13 cellular contexts compared by ENCODE assay signal in genomic region chr15:66936864-66937245, GRCh38.
DNase-seq lines count a peak whose midpoint lies in the region; ATAC-seq and TF ChIP-seq lines count a peak whose summit lies in the region.
"Had no signal": no experiment of that assay in that cellular context is flagged by ENCODE, and none has a peak within 500 bp of the region (broad histone marks: within the 10 kb centered on the region; RNA-seq: fewer than 3 reads in every experiment).

No MANE protein-coding gene starts in this region.

- CTCF ChIA-PET in Panc1 (lab: Charles Lee), result no interaction called here
- CTCF ChIA-PET in activated CD4-positive, alpha-beta T cell treated with anti-CD3 and anti-CD28 coated beads, Interleukin-2, amount 10 ng/mL, durations not matched to agents 7 days and 5 days (lab: Charles Lee), result no interaction called here

- no peak overlapping the region for H3K27ac Mint-ChIP-seq in activated CD4-positive, alpha-beta T cell treated with anti-CD3 and anti-CD28 coated beads, Interleukin-2, amount 10 ng/mL, durations not matched to agents 7 days and 5 days

- WGBS in esophagus squamous epithelium, 2 donors, result 44 to 57% methylated on average over 7 of the region's 7 CpGs

- peak overlapping the region; percentile 100 for H3K27ac ChIP-seq in Panc1 (ENCODE audit: low read length)
- H3K27ac ChIP-seq in esophagus squamous epithelium, result peak overlapping the region in 3 of 4 donors; percentile 34 to 85 (median 68)
- no peak overlapping the region for H3K27ac ChIP-seq in mucosa of rectum (ENCODE audit: low read depth in 2 of 2, low read length in 2 of 2)
- H3K27ac ChIP-seq in thoracic aorta, result no peak overlapping the region
- H3K27ac ChIP-seq in effector memory CD4-positive, alpha-beta T cell (ENCODE audit: insufficient read depth, low read length, poor library complexity, severe bottlenecking), result no peak overlapping the region

- H3K4me3 Mint-ChIP-seq in activated CD4-positive, alpha-beta T cell treated with anti-CD3 and anti-CD28 coated beads, Interleukin-2, amount 10 ng/mL, durations not matched to agents 7 days and 5 days, result no peak overlapping the region
- H3K4me3 Mint-ChIP-seq: activated T-cell treated with anti-CD3 and anti-CD28 coated beads, Interleukin-2, amount 50 U/mL, for 4 hours had no signal

- H3K27me3 Mint-ChIP-seq in activated CD4-positive, alpha-beta T cell treated with anti-CD3 and anti-CD28 coated beads, Interleukin-2, amount 10 ng/mL, durations not matched to agents 7 days and 5 days, result no peaks in the 10 kb centered on the region

- no peak for TF ChIP-seq POLR2A in esophagus squamous epithelium (IDR thresholded peaks at IDR 0.05)

- H3K36me3 Mint-ChIP-seq in activated CD4-positive, alpha-beta T cell treated with anti-CD3 and anti-CD28 coated beads, Interleukin-2, amount 10 ng/mL, durations not matched to agents 7 days and 5 days (ENCODE audit: low read depth), result peaks cover 4% of the 10 kb centered on the region

- in situ Hi-C loops in Panc1 (cut with HindIII; ENCODE audit: low pct_unique_long_range_greater_than_20kb, low sequenced_read_pairs), result no loop called here

- BruUV-seq in Panc1 (replicated peaks; lab: Mats Ljungman, UMichigan), result no TSS peak

- intact Hi-C loops in Panc1 (cut with micrococcal nuclease; ENCODE audit: unreplicated experiment), result no loop called here
- intact Hi-C loops in esophagus squamous epithelium (cut with DNase I), result no loop called here

- H3K4me1 Mint-ChIP-seq in activated CD4-positive, alpha-beta T cell treated with anti-CD3 and anti-CD28 coated beads, Interleukin-2, amount 10 ng/mL, durations not matched to agents 7 days and 5 days, result peaks cover 14% of the 10 kb centered on the region

- H3K9ac ChIP-seq in mucosa of rectum (ENCODE audit: low read depth in 1 of 2, low read length in 2 of 2), result no peak overlapping the region

- POLR2A ChIA-PET in Panc1 (lab: Charles Lee), result no interaction called here
- POLR2A ChIA-PET in activated CD4-positive, alpha-beta T cell treated with anti-CD3 and anti-CD28 coated beads, Interleukin-2, amount 10 ng/mL, durations not matched to agents 7 days and 5 days (lab: Charles Lee), result no interaction called here

- H3K9me3 ChIP-seq in Panc1 (ENCODE audit: control insufficient read depth, insufficient read depth, low read depth, low read length) (peaks cover 44% of the 10 kb centered on the region; the same call in 1 of the 2 replicates), esophagus squamous epithelium (peaks cover 0 to 9% (median 3%) of the 10 kb centered on the region in 3 donors), mucosa of rectum (ENCODE audit: control insufficient read depth in 2 of 2, low read length in 2 of 2) (peaks cover 2 to 3% of the 10 kb centered on the region in 2 donors), thoracic aorta (no peaks in the 10 kb centered on the region)
- no peaks in the 10 kb centered on the region for H3K9me3 ChIP-seq in effector memory CD4-positive, alpha-beta T cell (ENCODE audit: control insufficient read depth, low read length)

- DNase-seq in Panc1 (ENCODE audit: low read depth, low spot score) (no peak), esophagus squamous epithelium (lab: John Stamatoyannopoulos, UW) (no peak), thoracic aorta (ENCODE audit: low spot score) (no peak)
- DNase-seq in activated CD4-positive, alpha-beta T cell treated with anti-CD3 and anti-CD28 coated beads, Interleukin-2, amount 10 ng/mL, durations not matched to agents 7 days and 5 days, result no peak
- DNase-seq in effector memory CD4-positive, alpha-beta T cell, result no peak
- no peak for DNase-seq in central memory CD4-positive, alpha-beta T cell
- DNase-seq: activated T-cell treated with anti-CD3 and anti-CD28 coated beads, Interleukin-2, amount 50 U/mL, for 4 hours; midbrain; NCI-H1092; NCI-H2227 treated with DMSO at 0.1 percent for 48 hours; substantia nigra had no signal

- H3K36me3 ChIP-seq in Panc1 (ENCODE audit: control insufficient read depth, insufficient read depth, low read length) (no peaks in the 10 kb centered on the region), esophagus squamous epithelium (no peaks in the 10 kb centered on the region), mucosa of rectum (ENCODE audit: control insufficient read depth in 2 of 2, insufficient read depth in 2 of 2, low read length in 2 of 2) (no peaks in the 10 kb centered on the region), thoracic aorta (no peaks in the 10 kb centered on the region)
- no peaks in the 10 kb centered on the region for H3K36me3 ChIP-seq in effector memory CD4-positive, alpha-beta T cell (ENCODE audit: control insufficient read depth, insufficient read depth, low read length)

- peaks cover 16% of the 10 kb centered on the region for H3K9me3 Mint-ChIP-seq in activated CD4-positive, alpha-beta T cell treated with anti-CD3 and anti-CD28 coated beads, Interleukin-2, amount 10 ng/mL, durations not matched to agents 7 days and 5 days
- H3K9me3 Mint-ChIP-seq: activated T-cell treated with anti-CD3 and anti-CD28 coated beads, Interleukin-2, amount 50 U/mL, for 4 hours had no signal

- ATAC-seq in Panc1 (no peak), thoracic aorta (ENCODE audit: insufficient number of reproducible peaks, low FRiP score, low read depth) (no peak), HG03139 (IDR thresholded peaks at IDR 0.05; ENCODE audit: unreplicated experiment) (no peak)
- ATAC-seq: activated T-cell treated with anti-CD3 and anti-CD28 coated beads, Interleukin-2, amount 50 U/mL, for 4 hours had no signal

- H3K27me3 ChIP-seq in Panc1 (ENCODE audit: control insufficient read depth, insufficient read depth, low read length) (no peaks in the 10 kb centered on the region), esophagus squamous epithelium (no peaks in the 10 kb centered on the region), mucosa of rectum (ENCODE audit: control insufficient read depth in 2 of 2, insufficient read depth in 2 of 2, low read length in 2 of 2) (no peaks in the 10 kb centered on the region), thoracic aorta (replicated peaks; ENCODE audit: insufficient read depth) (no peaks in the 10 kb centered on the region)
- no peaks in the 10 kb centered on the region for H3K27me3 ChIP-seq in effector memory CD4-positive, alpha-beta T cell (replicated peaks; ENCODE audit: control insufficient read depth, insufficient read depth, low read length, poor library complexity, severe bottlenecking)

- H3K4me1 ChIP-seq in Panc1 (ENCODE audit: control insufficient read depth, insufficient read depth, low read length) (peaks cover 42% of the 10 kb centered on the region), esophagus squamous epithelium (peaks cover 8 to 34% (median 8%) of the 10 kb centered on the region in 3 donors), mucosa of rectum (ENCODE audit: control insufficient read depth in 2 of 2, insufficient read depth in 2 of 2, low read length in 2 of 2) (peaks cover 9 to 14% of the 10 kb centered on the region in 2 donors), thoracic aorta (ENCODE audit: control insufficient read depth in 1 of 2, low read depth in 2 of 2) (peaks cover 0 to 5% of the 10 kb centered on the region in 2 donors)
- no peaks in the 10 kb centered on the region for H3K4me1 ChIP-seq in effector memory CD4-positive, alpha-beta T cell (ENCODE audit: control insufficient read depth, insufficient read depth, low read length, poor library complexity, severe bottlenecking)

- H3K4me3 ChIP-seq in Panc1 (ENCODE audit: low read depth in 2 of 2, low read length in 2 of 2), result no peak overlapping the region
- peak overlapping the region in 3 of 4 donors; percentile 32 to 61 (median 37) for H3K4me3 ChIP-seq in esophagus squamous epithelium
- peak overlapping the region; percentile 26 to 58 for H3K4me3 ChIP-seq in mucosa of rectum (ENCODE audit: low read length in 2 of 2)
- H3K4me3 ChIP-seq in thoracic aorta, result peak overlapping the region; percentile 72
- no peak overlapping the region for H3K4me3 ChIP-seq in effector memory CD4-positive, alpha-beta T cell (ENCODE audit: insufficient read depth, low read depth, low read length, poor library complexity, severe bottlenecking)

- TF ChIP-seq CTCF in Panc1 (IDR thresholded peaks at IDR 0.05) (no peak), esophagus squamous epithelium (IDR thresholded peaks at IDR 0.05) (no peak), thoracic aorta (IDR thresholded peaks at IDR 0.05) (no peak)

Comparison
In these comparisons a context has a peak if more than half of its experiments do, and no peak if none do; other contexts are left out.
1. H3K27ac ChIP-seq: peak in Panc1 (single experiment) and esophagus squamous epithelium (3 of 4); none in mucosa of rectum (0 of 2), thoracic aorta (0 of 2) and effector memory CD4-positive, alpha-beta T cell (single experiment).
2. H3K4me3 ChIP-seq: peak in esophagus squamous epithelium (3 of 4), mucosa of rectum (2 of 2) and thoracic aorta (single experiment); none in Panc1 (0 of 2) and effector memory CD4-positive, alpha-beta T cell (single experiment).